Comparison of ENCODE assay signal across 8 cellular contexts in genomic region chr3:101687142-101687931, GRCh38. TPM values are rescaled to one million over a fixed set of nuclear protein-coding genes. Genes with fewer than 3 reads are reported as not detected.
A peak's percentile ranks its signal among the peaks of the same experiment; 100 is the strongest.
DNase-seq lines count a peak whose midpoint lies in the region; ATAC-seq and TF ChIP-seq lines count a peak whose summit lies in the region.

No MANE protein-coding gene starts in this region.

- no peaks in the 10 kb centered on the region for H3K9me3 ChIP-seq in WERI-Rb-1 (ENCODE audit: severe bottlenecking)

- H3K36me3 Mint-ChIP-seq in glutamatergic neuron (ENCODE audit: unreplicated experiment), result no peaks in the 10 kb centered on the region

- ATAC-seq in HG02759 (IDR thresholded peaks at IDR 0.05; ENCODE audit: unreplicated experiment) (no peak), HG02571 (IDR thresholded peaks at IDR 0.05; ENCODE audit: unreplicated experiment) (no peak)

- TF ChIP-seq CTCF in WERI-Rb-1 (IDR thresholded peaks at IDR 0.05; ENCODE audit: low read depth, low read length) (no peak), glutamatergic neuron (IDR thresholded peaks at IDR 0.05; ENCODE audit: partially characterized antibody, unreplicated experiment) (no peak), retinal pigment epithelial cell (conservative IDR thresholded peaks at IDR 0.05; ENCODE audit: low read depth, low read length) (no peak)

- peaks cover 20% of the 10 kb centered on the region for H3K9me3 Mint-ChIP-seq in glutamatergic neuron (ENCODE audit: unreplicated experiment)

- peak overlapping the region; percentile 83 for H3K27ac ChIP-seq in WERI-Rb-1

- H3K4me3 ChIP-seq in WERI-Rb-1 (ENCODE audit: low read depth, low read length) (peak overlapping the region; percentile 87), retinal pigment epithelial cell (ENCODE audit: low read length) (peak overlapping the region; percentile 100)

- peaks cover 13% of the 10 kb centered on the region for H3K27me3 Mint-ChIP-seq in glutamatergic neuron (ENCODE audit: unreplicated experiment)

- H3K4me3 Mint-ChIP-seq in glutamatergic neuron (ENCODE audit: unreplicated experiment), result peak overlapping the region; percentile 98

- H3K36me3 ChIP-seq in WERI-Rb-1, result peaks cover 40% of the 10 kb centered on the region

- peak overlapping the region; percentile 99 for H3K27ac Mint-ChIP-seq in glutamatergic neuron (ENCODE audit: unreplicated experiment)

- H3K27me3 ChIP-seq in WERI-Rb-1 (ENCODE audit: insufficient read depth, low read depth, severe bottlenecking), result no peaks in the 10 kb centered on the region

- DNase-seq in ELR (ENCODE audit: low read depth) (peak; percentile 30), WERI-Rb-1 (no peak), glutamatergic neuron (no peak), retinal pigment epithelial cell (ENCODE audit: low read depth) (no peak), NCI-H2227 (lab: John Stamatoyannopoulos, UW; ENCODE audit: unreplicated experiment) (no peak), NCI-H1048 (lab: John Stamatoyannopoulos, UW) (no peak)

- peaks cover 19% of the 10 kb centered on the region for H3K4me1 Mint-ChIP-seq in glutamatergic neuron (ENCODE audit: low read depth, unreplicated experiment)

RNA-seq across cellular contexts. Expression of gene RPL24, which starts 0.8 kb away (rescaled TPM):
- total RNA-seq in glutamatergic neuron (ENCODE audit: unreplicated experiment), result 864 TPM

RNA-seq across cellular contexts. Expression of gene ZBTB11, which starts 10.4 kb away (rescaled TPM):
- total RNA-seq in glutamatergic neuron (ENCODE audit: unreplicated experiment), result 15.7 TPM

RNA-seq across cellular contexts. Expression of gene CEP97, which starts 37.1 kb away (rescaled TPM):
- 25.1 TPM for total RNA-seq in glutamatergic neuron (ENCODE audit: unreplicated experiment)
